ENCODE assay signal across 9 cellular contexts in genomic region chr5:169416583-169417196, GRCh38.
A peak's percentile ranks its signal among the peaks of the same experiment; 100 is the strongest.
DNase-seq lines count a peak whose midpoint lies in the region; ATAC-seq lines count a peak whose summit lies in the region.
"Had no signal": no experiment of that assay in that cellular context is flagged by ENCODE, and none has a peak within 500 bp of the region (broad histone marks: within the 10 kb centered on the region; RNA-seq: fewer than 3 reads in every experiment).

No MANE protein-coding gene starts in this region.

- in situ Hi-C loops in HAP-1 (cut with MboI; ENCODE audit: low sequenced_read_pairs): no loop called here

- H3K27me3 ChIP-seq in ACC112 (ENCODE audit: insufficient read depth, low read length) (no peaks in the 10 kb centered on the region), HAP-1 (ENCODE audit: low read depth) (no peaks in the 10 kb centered on the region)

- peak overlapping the region; percentile 49 for H3K27ac ChIP-seq in ACC112 (ENCODE audit: low read depth, low read length)

- H3K4me1 Mint-ChIP-seq in stimulated activated naive B cell treated with anti-CD40 and anti-IgM and Interleukin-4, amounts not matched to agents 10 μg/mL and 1 μg/mL and 100 μg/mL, for 72 hours: no peaks in the 10 kb centered on the region

- ATAC-seq in GM19463 (IDR thresholded peaks at IDR 0.05; ENCODE audit: unreplicated experiment): peak; percentile 84
- peak; percentile 99 for ATAC-seq in HG03442 (IDR thresholded peaks at IDR 0.05; ENCODE audit: unreplicated experiment)
- ATAC-seq in stimulated activated naive B cell treated with anti-CD40 and anti-IgM and Interleukin-4, amounts not matched to agents 10 μg/mL and 1 μg/mL and 100 μg/mL, for 72 hours (replicated peaks): peak; percentile 53 to 87
- ATAC-seq in esophagus mucosa: no peak

- peak overlapping the region; percentile 51 for H3K4me3 ChIP-seq in ACC112 (ENCODE audit: low read depth, low read length)
- no peak overlapping the region for H3K4me3 ChIP-seq in HAP-1
- H3K4me3 ChIP-seq: skin epidermis had no signal

- peak overlapping the region; percentile 27 for H2AFZ ChIP-seq in ACC112 (ENCODE audit: low read length, unreplicated experiment)

- no peaks in the 10 kb centered on the region for H3K79me2 ChIP-seq in ACC112 (ENCODE audit: control insufficient read depth, insufficient read depth, low read length, unreplicated experiment)

- no peaks in the 10 kb centered on the region for H3K36me3 Mint-ChIP-seq in stimulated activated naive B cell treated with anti-CD40 and anti-IgM and Interleukin-4, amounts not matched to agents 10 μg/mL and 1 μg/mL and 100 μg/mL, for 72 hours

- H3K27me3 Mint-ChIP-seq in stimulated activated naive B cell treated with anti-CD40 and anti-IgM and Interleukin-4, amounts not matched to agents 10 μg/mL and 1 μg/mL and 100 μg/mL, for 72 hours: no peaks in the 10 kb centered on the region

- peak; percentile 65 for DNase-seq in ecto neural progenitor cell (ENCODE audit: low spot score)
- DNase-seq in stimulated activated naive B cell treated with anti-CD40 and anti-IgM and Interleukin-4, amounts not matched to agents 10 μg/mL and 1 μg/mL and 100 μg/mL, for 72 hours: peak; percentile 33
- no peak for DNase-seq in HAP-1 (ENCODE audit: low spot score in 2 of 2)
- no peak for DNase-seq in NCI-H146 (lab: John Stamatoyannopoulos, UW)

- no peak overlapping the region for H3K4me3 Mint-ChIP-seq in stimulated activated naive B cell treated with anti-CD40 and anti-IgM and Interleukin-4, amounts not matched to agents 10 μg/mL and 1 μg/mL and 100 μg/mL, for 72 hours

- H3K9me3 Mint-ChIP-seq in stimulated activated naive B cell treated with anti-CD40 and anti-IgM and Interleukin-4, amounts not matched to agents 10 μg/mL and 1 μg/mL and 100 μg/mL, for 72 hours: no peaks in the 10 kb centered on the region

- H3K9me3 ChIP-seq in HAP-1: no peaks in the 10 kb centered on the region

- no peaks in the 10 kb centered on the region for H3K36me3 ChIP-seq in ACC112 (ENCODE audit: insufficient read depth, low read length)
- H3K36me3 ChIP-seq in HAP-1 (replicated peaks): no peaks in the 10 kb centered on the region

- H3K4me1 ChIP-seq in ACC112 (ENCODE audit: control insufficient read depth, insufficient read depth, low read length, unreplicated experiment) (peaks cover 46% of the 10 kb centered on the region), HAP-1 (no peaks in the 10 kb centered on the region)

- no peak overlapping the region for H3K27ac Mint-ChIP-seq in stimulated activated naive B cell treated with anti-CD40 and anti-IgM and Interleukin-4, amounts not matched to agents 10 μg/mL and 1 μg/mL and 100 μg/mL, for 72 hours

Comparison
In these comparisons a context has a peak if more than half of its experiments do, and no peak if none do; other contexts are left out.
1. DNase-seq: peak in ecto neural progenitor cell (single experiment) and stimulated activated naive B cell treated with anti-CD40 and anti-IgM and Interleukin-4, amounts not matched to agents 10 μg/mL and 1 μg/mL and 100 μg/mL, for 72 hours (single experiment); none in HAP-1 (0 of 2) and NCI-H146 (single experiment).